20 cellular contexts compared by ENCODE assay signal in the genomic region with DNA sequence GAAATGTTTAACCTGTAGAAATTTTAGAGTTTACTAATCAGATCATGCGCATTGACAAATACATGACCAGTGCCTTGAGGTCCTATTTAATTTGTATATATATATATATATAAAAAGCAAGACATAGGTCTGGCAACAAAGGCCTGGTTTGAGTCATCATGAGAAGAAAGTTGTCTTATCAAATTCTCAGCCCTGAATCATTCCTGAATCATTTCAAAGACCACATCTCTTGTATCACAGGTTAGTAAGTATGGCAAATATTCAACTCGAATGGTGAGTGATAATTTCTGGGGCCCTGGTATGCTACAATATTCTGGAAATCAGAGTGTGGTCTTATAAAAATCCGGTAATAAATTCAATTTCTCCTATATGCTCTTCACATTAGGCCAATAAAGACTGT.
A peak's percentile ranks its signal among the peaks of the same experiment; 100 is the strongest.
DNase-seq lines count a peak whose midpoint lies in the region; ATAC-seq lines count a peak whose summit lies in the region.
"Had no signal": no experiment of that assay in that cellular context is flagged by ENCODE, and none has a peak within 500 bp of the region (broad histone marks: within the 10 kb centered on the region; RNA-seq: fewer than 3 reads in every experiment).

No MANE protein-coding gene starts in this region.

- peak; percentile 71 for DNase-seq in ACHN
- DNase-seq in LHCN-M2 (ENCODE audit: low read depth): peak; percentile 87
- DNase-seq in astrocyte of the hippocampus (ENCODE audit: low read depth, low spot score): peak; percentile 73
- DNase-seq in glomerular visceral epithelial cell (ENCODE audit: extremely low spot score): peak; percentile 66
- DNase-seq in NCI-H2081 treated with DMSO at 0.1 percent for 48 hours (lab: John Stamatoyannopoulos, UW): no peak
- DNase-seq: activated naive CD4-positive, alpha-beta T cell treated with anti-CD3 and anti-CD28 coated beads for 36 hours; activated T-cell treated with anti-CD3 and anti-CD28 coated beads for 4 hours; body of pancreas; CD4-positive, CD25-positive, alpha-beta regulatory T cell; esophagus squamous epithelium; hippocampal formation; left colon; NCI-H2107; NCI-H526 treated with DMSO at 0.1 percent for 48 hours; OCI-M1; stomach; upper lobe of right lung had no signal

- ATAC-seq in GM18867 (IDR thresholded peaks at IDR 0.05; ENCODE audit: unreplicated experiment) (no peak), HG03378 (IDR thresholded peaks at IDR 0.05; ENCODE audit: unreplicated experiment) (no peak), HG03280 (IDR thresholded peaks at IDR 0.05; ENCODE audit: unreplicated experiment) (no peak)
- ATAC-seq: body of pancreas, left colon, upper lobe of right lung had no signal

- in situ Hi-C loops in ACHN (cut with HindIII; ENCODE audit: low pct_ligation_motif_present, low pct_unique_long_range_greater_than_20kb, low sequenced_read_pairs): no loop called here
